ENCODE assay signal across 25 cellular contexts in genomic region chr4:105139646-105140045, GRCh38. TPM values are rescaled to one million over a fixed set of nuclear protein-coding genes. Genes with fewer than 3 reads are reported as not detected.
A peak's percentile ranks its signal among the peaks of the same experiment; 100 is the strongest.
DNase-seq lines count a peak whose midpoint lies in the region; ATAC-seq, FAIRE-seq and TF ChIP-seq lines count a peak whose summit lies in the region.
"Had no signal": no experiment of that assay in that cellular context is flagged by ENCODE, and none has a peak within 500 bp of the region (broad histone marks: within the 10 kb centered on the region; RNA-seq: fewer than 3 reads in every experiment).

No MANE protein-coding gene starts in this region.

- no peaks in the 10 kb centered on the region for H3K36me3 ChIP-seq in GM12878 (ENCODE audit: control insufficient read depth in 2 of 2, insufficient read depth in 2 of 2, low read length in 1 of 2)
- no peaks in the 10 kb centered on the region for H3K36me3 ChIP-seq in kidney (ENCODE audit: control insufficient read depth in 1 of 2, insufficient read depth in 2 of 2, low read length in 2 of 2)
- no peaks in the 10 kb centered on the region for H3K36me3 ChIP-seq in OCI-LY7 (ENCODE audit: insufficient read depth, low read length)
- no peaks in the 10 kb centered on the region for H3K36me3 ChIP-seq in neuronal stem cell (replicated peaks in 1 of 2; ENCODE audit: control insufficient read depth in 2 of 2, insufficient read depth in 2 of 2, low read length in 2 of 2)
- H3K36me3 ChIP-seq: BLaER1, HAP-1 had no signal

- CTCF ChIA-PET in GM12878 (lab: Yijun Ruan, JAX) (interaction anchor here (0.7 to 4.1 kb wide), 17 partner anchors 8 to 576 kb away, joined by 3 to 51 read pairs (median 4); partner anchors contain the start of gene PPA2), OCI-LY7 (lab: Charles Lee; ENCODE audit: unreplicated experiment) (no interaction called here)

- H3K9ac ChIP-seq in GM12878 (ENCODE audit: control insufficient read depth, insufficient read depth, low read length): no peak overlapping the region
- H3K9ac ChIP-seq in kidney (ENCODE audit: low read length in 2 of 2): no peak overlapping the region
- no peak overlapping the region for H3K9ac ChIP-seq in neuronal stem cell (ENCODE audit: low read depth, low read length, poor library complexity)
- H3K9ac ChIP-seq: BLaER1 had no signal

- H4K91ac ChIP-seq in neuronal stem cell (ENCODE audit: low read depth, low read length, poor library complexity): no peak overlapping the region

- H2BK12ac ChIP-seq in neuronal stem cell (ENCODE audit: low read length): no peak overlapping the region

- ATAC-seq in GM12878: no peak
- ATAC-seq in HG02981 (IDR thresholded peaks at IDR 0.05; ENCODE audit: unreplicated experiment): no peak
- ATAC-seq: GM23338 had no signal

- H3K4me1 ChIP-seq in GM12878 (ENCODE audit: control insufficient read depth, insufficient read depth, low read length) (no peaks in the 10 kb centered on the region; the same call in none of the 2 replicates), kidney (ENCODE audit: control insufficient read depth in 1 of 2, insufficient read depth in 1 of 2, low read depth in 1 of 2, low read length in 2 of 2) (no peaks in the 10 kb centered on the region), OCI-LY7 (ENCODE audit: insufficient read depth, low read length, poor library complexity, severe bottlenecking) (no peaks in the 10 kb centered on the region), neuronal stem cell (ENCODE audit: control insufficient read depth in 2 of 2, insufficient read depth in 1 of 2, low read depth in 1 of 2, low read length in 2 of 2) (no peaks in the 10 kb centered on the region)

- H2AFZ ChIP-seq in GM12878 (ENCODE audit: control insufficient read depth, low read depth, low read length) (no peak overlapping the region), OCI-LY7 (ENCODE audit: low read length) (no peak overlapping the region), neuronal stem cell (ENCODE audit: low read length) (no peak overlapping the region)
- H2AFZ ChIP-seq: GM23338 had no signal

- H3K27ac Mint-ChIP-seq in CD14-positive monocyte: peak overlapping the region in 5 of 7 donors; percentile 13 to 75 (median 64)
- H3K27ac Mint-ChIP-seq: CD4-positive, alpha-beta memory T cell; GM23338 had no signal

- no peak overlapping the region for H2BK15ac ChIP-seq in neuronal stem cell (ENCODE audit: low read length)

- no peaks in the 10 kb centered on the region; the same call in 1 of the 3 replicates for H3K9me3 ChIP-seq in GM12878 (replicated peaks; ENCODE audit: control insufficient read depth, insufficient read depth, low read length)
- H3K9me3 ChIP-seq in kidney (ENCODE audit: control insufficient read depth in 1 of 2, low read length in 2 of 2): no peaks in the 10 kb centered on the region
- H3K9me3 ChIP-seq in OCI-LY7 (ENCODE audit: low read length): no peaks in the 10 kb centered on the region
- no peaks in the 10 kb centered on the region for H3K9me3 ChIP-seq in neuronal stem cell (replicated peaks in 1 of 2; ENCODE audit: control insufficient read depth in 2 of 2, insufficient read depth in 1 of 2, low read depth in 1 of 2, low read length in 2 of 2)
- H3K9me3 ChIP-seq: BLaER1, Caco-2, HAP-1 had no signal

- SMC1A ChIA-PET in GM12878 (lab: Charles Lee; ENCODE audit: uncharacterized antibody, unreplicated experiment): interaction anchor here (0.9 to 4.5 kb wide), 8 partner anchors 23 to 334 kb away, joined by 3 to 41 read pairs (median 4); partner anchors contain the start of gene PPA2

- H3K27me3 Mint-ChIP-seq in CD14-positive monocyte (ENCODE audit: low read depth in 3 of 3): peaks cover 0 to 2% (median 0%) of the 10 kb centered on the region in 3 donors
- H3K27me3 Mint-ChIP-seq: CD4-positive, alpha-beta memory T cell had no signal

- no TSS peak for BruUV-seq in GM12878 (replicated peaks; lab: Mats Ljungman, UMichigan)
- BruUV-seq in OCI-LY7 (replicated peaks; lab: Mats Ljungman, UMichigan): no TSS peak

- peak; percentile 42 for DNase-seq in AG10803 (ENCODE audit: low read depth)
- no peak for DNase-seq in CD14-positive monocyte (ENCODE audit: low spot score)
- no peak for DNase-seq in GM12878 (ENCODE audit: low read depth, low spot score)
- peak; percentile 62 for DNase-seq in fibroblast of pulmonary artery (ENCODE audit: low read depth)
- DNase-seq in kidney: no peak
- DNase-seq in OCI-LY7 (ENCODE audit: low spot score): no peak
- no peak for DNase-seq in neuronal stem cell (ENCODE audit: low spot score)
- DNase-seq: Caco-2; CD4-positive, alpha-beta memory T cell; DMS 273 treated with DMSO at 0.1 percent for 48 hours; DMS79 treated with DMSO at 0.1 percent for 48 hours; KG1; NCI-H1105; NCI-H1694; NCI-H2081; NCI-H2227 treated with DMSO at 0.1 percent for 48 hours; NCI-H510A; NCI-H748 treated with DMSO at 0.1 percent for 48 hours; SHP77 had no signal

- no peak for TF ChIP-seq CTCF in AG10803 (conservative IDR thresholded peaks at IDR 0.05; ENCODE audit: low read length)
- TF ChIP-seq CTCF in CD14-positive monocyte (IDR thresholded peaks at IDR 0.05): no peak
- TF ChIP-seq CTCF in GM12878 (IDR thresholded peaks at IDR 0.05 in 2 of 3, conservative IDR thresholded peaks at IDR 0.05 in 1 of 3; ENCODE audit: control insufficient read depth in 2 of 3, extremely low read depth in 1 of 3, insufficient read depth in 1 of 3, low read depth in 3 of 3, low read length in 3 of 3): no peak
- TF ChIP-seq CTCF in fibroblast of pulmonary artery (IDR thresholded peaks at IDR 0.05; ENCODE audit: low read length, missing control alignments): no peak
- no peak for TF ChIP-seq CTCF in kidney (IDR thresholded peaks at IDR 0.05; ENCODE audit: borderline replicate concordance, extremely low read depth, insufficient read depth)
- no peak for TF ChIP-seq CTCF in OCI-LY7 (conservative IDR thresholded peaks at IDR 0.05; ENCODE audit: low read length)

- H4K20me1 ChIP-seq in GM12878 (ENCODE audit: control insufficient read depth, insufficient read depth) (no peaks in the 10 kb centered on the region), OCI-LY7 (ENCODE audit: insufficient read depth, low read length) (no peaks in the 10 kb centered on the region)
- H4K20me1 ChIP-seq: BLaER1 had no signal

- FAIRE-seq in GM12878 (lab: Jason Lieb, UNC) (no peak), kidney (lab: Jason Lieb, UNC) (no peak)
- FAIRE-seq: GM12891, HTR-8/SVneo had no signal

- TF ChIP-seq RAD21 in GM12878 (IDR thresholded peaks at IDR 0.05; ENCODE audit: insufficient read depth, low read depth, low read length): no peak

- intact Hi-C loops in CD14-positive monocyte (cut with micrococcal nuclease) (loop anchor here (10.0 kb wide), 2 partner anchors 55 to 335 kb away; partner anchors contain the start of gene PPA2 (in 1 of the 2)), GM12878 (cut with micrococcal nuclease; ENCODE audit: unreplicated experiment) (loop anchor here (10.0 kb wide), 4 partner anchors 525 to 1075 kb away; partner anchors contain the start of gene CXXC4), kidney (cut with DNase I) (loop anchor here (5.0 kb wide), 1 partner anchor 333 kb away; the partner anchor contains the start of gene PPA2), OCI-LY7 (cut with micrococcal nuclease; ENCODE audit: unreplicated experiment) (no loop called here)

- no peak overlapping the region for H2BK5ac ChIP-seq in neuronal stem cell (ENCODE audit: low read length)

- TF ChIP-seq POLR2A in GM12878 (IDR thresholded peaks at IDR 0.05; ENCODE audit: low read depth, low read length): no peak

- H3K27me3 ChIP-seq in GM12878 (replicated peaks in 1 of 2; ENCODE audit: control insufficient read depth in 2 of 2, insufficient read depth in 2 of 2, low read length in 1 of 2): no peaks in the 10 kb centered on the region
- H3K27me3 ChIP-seq in neuronal stem cell (ENCODE audit: control insufficient read depth in 3 of 3, insufficient read depth in 3 of 3, low read depth in 1 of 3, low read length in 3 of 3): peaks cover 0 to 2% (median 0%) of the 10 kb centered on the region in 3 experiments

- peaks cover 54% of the 10 kb centered on the region for H3K4me1 Mint-ChIP-seq in CD14-positive monocyte
- H3K4me1 Mint-ChIP-seq: GM23338 had no signal

- no peaks in the 10 kb centered on the region for H3K79me1 ChIP-seq in neuronal stem cell (ENCODE audit: low read depth, low read length)

- RAD21 ChIA-PET in GM12878 (lab: Charles Lee; ENCODE audit: unreplicated experiment): interaction anchor here (1.1 to 2.9 kb wide), 5 partner anchors 13 to 335 kb away, joined by 3 to 22 read pairs (median 4); partner anchors contain the start of gene PPA2

- H3K4me2 ChIP-seq in GM12878 (ENCODE audit: control insufficient read depth, insufficient read depth) (no peak overlapping the region), OCI-LY7 (ENCODE audit: low read length) (no peak overlapping the region), neuronal stem cell (ENCODE audit: insufficient read depth, low read length, poor library complexity, severe bottlenecking) (no peak overlapping the region)
- H3K4me2 ChIP-seq: BLaER1, GM23338 had no signal

- peaks cover 4% of the 10 kb centered on the region for H3K79me2 ChIP-seq in GM12878 (ENCODE audit: control insufficient read depth, insufficient read depth, low read length)
- no peaks in the 10 kb centered on the region for H3K79me2 ChIP-seq in OCI-LY7 (ENCODE audit: insufficient read depth, low read depth, low read length)

- in situ Hi-C loops in GM12878 (cut with MboI): loop anchor here (5.0 kb wide), 1 partner anchor 333 kb away; the partner anchor contains the start of gene PPA2

- POLR2A ChIA-PET in GM12878 (lab: Charles Lee): interaction anchor here (1.9 kb wide), 1 partner anchor 334 kb away, joined by 7 read pairs; the partner anchor contains the start of gene PPA2
- POLR2A ChIA-PET in OCI-LY7 (lab: Charles Lee): interaction anchor here (0.6 to 1.6 kb wide), 2 partner anchors 322 to 334 kb away, joined by 3 to 6 read pairs; partner anchors contain the start of gene PPA2

- no peak overlapping the region for H3K14ac ChIP-seq in neuronal stem cell (ENCODE audit: low read length)

- H4K8ac ChIP-seq in neuronal stem cell (ENCODE audit: low read depth, low read length): no peak overlapping the region

- WGBS in GM12878 (ENCODE audit: insufficient coverage, insufficient replicate concordance, low lambda C conversion rate, missing lambda C conversion rate): 95% methylated on average over 1 of the region's 1 CpG
- no CpG with 5 or more reads among the region's 1 CpG for WGBS in neuronal stem cell (ENCODE audit: extremely low coverage in 2 of 2, insufficient read length in 2 of 2, insufficient replicate concordance in 1 of 2), 2 donors

- peaks cover 0 to 2% (median 0%) of the 10 kb centered on the region in 7 donors for H3K9me3 Mint-ChIP-seq in CD14-positive monocyte
- H3K9me3 Mint-ChIP-seq: CD4-positive, alpha-beta memory T cell; GM23338 had no signal

- no peak overlapping the region for H3K4ac ChIP-seq in neuronal stem cell (ENCODE audit: low read length)

- no peak for TF ChIP-seq EP300 in GM12878 (IDR thresholded peaks at IDR 0.05; ENCODE audit: borderline replicate concordance in 1 of 2, control insufficient read depth in 1 of 2, low read depth in 2 of 2, low read length in 2 of 2)

- no peak overlapping the region for H3K18ac ChIP-seq in neuronal stem cell (ENCODE audit: low read length)

- H3K4me3 Mint-ChIP-seq in CD14-positive monocyte: no peak overlapping the region
- H3K4me3 Mint-ChIP-seq: CD4-positive, alpha-beta memory T cell; GM23338 had no signal

- H3K36me3 Mint-ChIP-seq in CD14-positive monocyte: peaks cover 5 to 13% of the 10 kb centered on the region in 2 donors
- H3K36me3 Mint-ChIP-seq: CD4-positive, alpha-beta memory T cell had no signal

- no peak overlapping the region for H2BK120ac ChIP-seq in neuronal stem cell (ENCODE audit: low read depth, low read length)

- no peaks in the 10 kb centered on the region for H3K9me2 ChIP-seq in OCI-LY7 (ENCODE audit: insufficient read depth, low read length)

- H3K27ac ChIP-seq in GM12878 (ENCODE audit: control insufficient read depth, insufficient read depth): no peak overlapping the region
- no peak overlapping the region for H3K27ac ChIP-seq in kidney (ENCODE audit: low read depth in 2 of 2, low read length in 2 of 2)
- no peak overlapping the region for H3K27ac ChIP-seq in OCI-LY7 (ENCODE audit: low read depth, low read length, poor library complexity, severe bottlenecking)
- no peak overlapping the region for H3K27ac ChIP-seq in neuronal stem cell (replicated peaks; ENCODE audit: low read length)
- H3K27ac ChIP-seq: BLaER1 had no signal

- H3K23ac ChIP-seq in neuronal stem cell (ENCODE audit: low read depth, low read length, poor library complexity): no peak overlapping the region

- H3K4me3 ChIP-seq in AG10803 (ENCODE audit: low read length): no peak overlapping the region
- no peak overlapping the region for H3K4me3 ChIP-seq in GM12878
- no peak overlapping the region for H3K4me3 ChIP-seq in fibroblast of pulmonary artery (replicated peaks; ENCODE audit: low read depth, low read length)
- no peak overlapping the region for H3K4me3 ChIP-seq in kidney (ENCODE audit: low read length in 2 of 2)
- no peak overlapping the region for H3K4me3 ChIP-seq in OCI-LY7 (ENCODE audit: low read depth, low read length, poor library complexity, severe bottlenecking)
- no peak overlapping the region for H3K4me3 ChIP-seq in neuronal stem cell (ENCODE audit: low read length in 2 of 2)
- H3K4me3 ChIP-seq: BLaER1, GM23338, HAP-1 had no signal

- no peak overlapping the region for H2AK5ac ChIP-seq in neuronal stem cell (ENCODE audit: low read depth, low read length)

RNA-seq across cellular contexts. Expression of gene TET2, which starts 7.0 kb away (rescaled TPM):
- polyA plus RNA-seq in CD14-positive monocyte: 10 to 100 TPM; 22.6 to 47.1 TPM
- total RNA-seq in GM12878 (2013; cell fraction: nucleolus; rRNA removed): 303 and 314 TPM in 2 replicates
- 39.5 and 50.8 TPM in 2 replicates for total RNA-seq in GM12878 (2014; rRNA removed)
- 49.0 TPM in 2 replicates for total RNA-seq in GM12878 (2014; rRNA removed; fragmentation: Illumina TruSeq; extraction: Trizol)
- 42.9 and 44.4 TPM in 2 replicates for total RNA-seq in GM12878 (2021)
- 6.6 TPM for polyA plus RNA-seq in GM12878 (2011; ENCODE audit: low read depth)
- polyA plus RNA-seq in GM12878 (2011; rRNA removed): 21.1 and 23.4 TPM in 2 replicates
- polyA plus RNA-seq in GM12878 (2011; cell fraction: cytosol; rRNA removed): 9.7 and 10.7 TPM in 2 replicates
- polyA plus RNA-seq in GM12878 (2011; cell fraction: nucleus; rRNA removed): 27.5 and 39.0 TPM in 2 replicates
- polyA plus RNA-seq in GM12878 (2012): 10.1 and 13.3 TPM in 2 replicates
- 25.7 and 29.4 TPM in 2 replicates for polyA plus RNA-seq in GM12878 (2014; fragmentation: Illumina TruSeq; extraction: Trizol)
- polyA plus RNA-seq in GM12878 (2014; fragmentation: Nextera tagmentation; extraction: Ambion mirVana): 1 to 10 TPM; 3.7 to 6.6 TPM
- 16.0 and 18.5 TPM in 2 replicates for polyA plus RNA-seq in GM12878 (2014; rRNA removed)
- 10 to 100 TPM; 29.3 to 29.7 TPM for polyA plus RNA-seq in GM12878 (2016; fragmentation: Nextera tagmentation; extraction: Ambion mirVana)
- polyA minus RNA-seq in GM12878 (2011; rRNA and poly(A)+ RNA removed): 108 and 145 TPM in 2 replicates
- polyA minus RNA-seq in GM12878 (2011; cell fraction: cytosol; rRNA and poly(A)+ RNA removed): 17.4 and 17.9 TPM in 2 replicates
- 140 and 183 TPM in 2 replicates for polyA minus RNA-seq in GM12878 (2011; cell fraction: nucleus; rRNA and poly(A)+ RNA removed)
- total RNA-seq in kidney: 31.5 TPM
- polyA plus RNA-seq in kidney (ENCODE audit: insufficient read depth, low read depth, low replicate concordance): 1.8 TPM
- total RNA-seq in OCI-LY7 (2014; rRNA removed; shearing (Covaris generic)): 0.19 and 0.21 TPM in 2 replicates
- total RNA-seq in OCI-LY7 (2022): not detected in 2 replicates
- 4.1 TPM for polyA plus RNA-seq in neuronal stem cell (2013, experiment 1 of 2)
- 4.3 TPM for polyA plus RNA-seq in neuronal stem cell (2013, experiment 2 of 2)

Comparison
In these comparisons a context has a peak if more than half of its experiments do, and no peak if none do; other contexts are left out.
1. DNase-seq: peak in AG10803 (single experiment) and fibroblast of pulmonary artery (single experiment); none in CD14-positive monocyte (single experiment), GM12878 (single experiment), kidney (single experiment), OCI-LY7 (single experiment) and neuronal stem cell (single experiment).
2. RNA of gene TET2, which starts 7.0 kb away (total RNA-seq): 39.5 to 314 TPM in GM12878 and 31.5 TPM in kidney (single experiment); 0.19 to 0.21 TPM in OCI-LY7; every median in the first group is over 10 times any median in the second.